In the genomic region with DNA sequence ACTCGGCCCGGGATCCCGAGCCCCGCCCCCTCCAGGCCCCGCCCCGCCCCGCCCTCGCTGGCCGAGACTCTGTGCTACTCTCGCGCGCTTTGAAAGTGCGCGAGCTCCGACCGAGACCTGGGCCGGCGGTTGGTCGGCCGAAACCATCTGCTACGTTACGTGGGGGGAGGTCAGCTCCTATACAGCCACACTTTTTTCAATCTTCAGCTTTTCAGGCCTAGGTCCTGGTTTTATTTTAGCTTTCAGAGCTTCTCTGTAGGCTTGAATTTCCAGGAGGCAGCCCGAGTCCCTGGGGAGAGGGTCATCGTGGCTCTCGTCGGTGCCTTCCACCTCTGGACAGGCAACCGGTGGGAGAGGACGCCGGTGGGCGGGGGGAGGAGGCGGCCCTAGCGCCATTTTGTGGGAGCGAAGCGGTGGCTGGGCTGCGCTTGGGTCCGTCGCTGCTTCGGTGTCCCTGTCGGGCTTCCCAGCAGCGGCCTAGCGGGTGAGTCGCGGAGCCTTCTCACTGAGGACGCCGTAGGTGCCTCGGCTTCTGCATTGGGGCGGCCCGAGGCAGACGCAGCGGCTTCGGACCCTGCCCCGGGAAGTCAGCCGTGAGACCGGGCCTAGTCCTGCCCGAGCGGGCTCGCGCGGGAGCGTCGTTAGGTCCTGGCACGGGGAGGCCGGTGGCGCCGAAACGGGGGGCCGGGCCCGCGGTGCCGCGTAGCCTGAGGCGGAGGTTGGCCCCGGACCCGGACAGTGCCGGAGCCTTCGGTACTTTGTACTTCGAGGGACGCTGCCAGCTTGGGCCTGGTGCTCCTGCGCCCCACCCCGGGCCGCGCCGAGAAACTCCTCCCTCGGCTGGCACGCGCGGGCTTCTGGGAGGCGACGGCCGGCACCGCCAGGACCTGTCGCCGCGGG, we compare ENCODE assay signal across 1 cellular context.
TF ChIP-seq lines count a peak whose summit lies in the region.

A gene (plus strand): TSS at position 395 of the 900 bp plus-strand sequence. CDS start 1,074 bp downstream, outside the sequence.

TF ChIP-seq in GM12878, 131 proteins besides CTCF, POLR2A, EP300 and RAD21 (continued from another document and continues in another):
- TF ChIP-seq, protein P1, sequence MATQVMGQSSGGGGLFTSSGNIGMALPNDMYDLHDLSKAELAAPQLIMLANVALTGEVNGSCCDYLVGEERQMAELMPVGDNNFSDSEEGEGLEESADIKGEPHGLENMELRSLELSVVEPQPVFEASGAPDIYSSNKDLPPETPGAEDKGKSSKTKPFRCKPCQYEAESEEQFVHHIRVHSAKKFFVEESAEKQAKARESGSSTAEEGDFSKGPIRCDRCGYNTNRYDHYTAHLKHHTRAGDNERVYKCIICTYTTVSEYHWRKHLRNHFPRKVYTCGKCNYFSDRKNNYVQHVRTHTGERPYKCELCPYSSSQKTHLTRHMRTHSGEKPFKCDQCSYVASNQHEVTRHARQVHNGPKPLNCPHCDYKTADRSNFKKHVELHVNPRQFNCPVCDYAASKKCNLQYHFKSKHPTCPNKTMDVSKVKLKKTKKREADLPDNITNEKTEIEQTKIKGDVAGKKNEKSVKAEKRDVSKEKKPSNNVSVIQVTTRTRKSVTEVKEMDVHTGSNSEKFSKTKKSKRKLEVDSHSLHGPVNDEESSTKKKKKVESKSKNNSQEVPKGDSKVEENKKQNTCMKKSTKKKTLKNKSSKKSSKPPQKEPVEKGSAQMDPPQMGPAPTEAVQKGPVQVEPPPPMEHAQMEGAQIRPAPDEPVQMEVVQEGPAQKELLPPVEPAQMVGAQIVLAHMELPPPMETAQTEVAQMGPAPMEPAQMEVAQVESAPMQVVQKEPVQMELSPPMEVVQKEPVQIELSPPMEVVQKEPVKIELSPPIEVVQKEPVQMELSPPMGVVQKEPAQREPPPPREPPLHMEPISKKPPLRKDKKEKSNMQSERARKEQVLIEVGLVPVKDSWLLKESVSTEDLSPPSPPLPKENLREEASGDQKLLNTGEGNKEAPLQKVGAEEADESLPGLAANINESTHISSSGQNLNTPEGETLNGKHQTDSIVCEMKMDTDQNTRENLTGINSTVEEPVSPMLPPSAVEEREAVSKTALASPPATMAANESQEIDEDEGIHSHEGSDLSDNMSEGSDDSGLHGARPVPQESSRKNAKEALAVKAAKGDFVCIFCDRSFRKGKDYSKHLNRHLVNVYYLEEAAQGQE (IDR thresholded peaks at IDR 0.05; ENCODE audit: low read depth, low read length) = no peak
- TF ChIP-seq FOXM1 (IDR thresholded peaks at IDR 0.05; ENCODE audit: low read depth, low read length) (peak; percentile 78; the same call in 1 of the 2 replicates), HDGF (IDR thresholded peaks at IDR 0.05) (peak; percentile 29; the same call in 1 of the 2 replicates), GABPA (IDR thresholded peaks at IDR 0.05; ENCODE audit: low read depth) (no peak), SPI1 (IDR thresholded peaks at IDR 0.05; ENCODE audit: borderline replicate concordance, insufficient read depth, low read depth, low read length) (no peak), NRF1 (conservative IDR thresholded peaks at IDR 0.05; ENCODE audit: low read depth, low read length) (no peak), PAX8 (IDR thresholded peaks at IDR 0.05) (no peak), TCF7 (IDR thresholded peaks at IDR 0.05; ENCODE audit: borderline replicate concordance) (no peak), NFXL1 (IDR thresholded peaks at IDR 0.05; ENCODE audit: borderline replicate concordance) (no peak), NR2F1 (conservative IDR thresholded peaks at IDR 0.05) (peak; percentile 56), GATAD2B (conservative IDR thresholded peaks at IDR 0.05; ENCODE audit: low read depth) (peak; percentile 94), LARP7 (IDR thresholded peaks at IDR 0.05) (peak; percentile 91), CHD1 (IDR thresholded peaks at IDR 0.05; ENCODE audit: low read depth, low read length) (peak; percentile 99), ESRRA (IDR thresholded peaks at IDR 0.05; ENCODE audit: low read length) (no peak), CBX5 (IDR thresholded peaks at IDR 0.05; ENCODE audit: low read depth) (no peak), WRNIP1 (IDR thresholded peaks at IDR 0.05; ENCODE audit: borderline replicate concordance, low read depth, low read length) (no peak), ZNF207 (IDR thresholded peaks at IDR 0.05; ENCODE audit: borderline replicate concordance) (peak; percentile 97), NR2C1 (IDR thresholded peaks at IDR 0.05) (peak; percentile 43; the same call in 1 of the 2 replicates), BACH1 (IDR thresholded peaks at IDR 0.05; ENCODE audit: borderline replicate concordance) (peak; percentile 18; the same call in 1 of the 2 replicates), IRF4 (IDR thresholded peaks at IDR 0.05; ENCODE audit: low read depth, low read length) (no peak), STAT1 (conservative IDR thresholded peaks at IDR 0.05) (peak; percentile 97), ZNF274 (IDR thresholded peaks at IDR 0.05; ENCODE audit: insufficient read depth, insufficient read length) (no peak), NFIC (IDR thresholded peaks at IDR 0.05; ENCODE audit: low read depth, low read length) (peak; percentile 39; the same call in 1 of the 2 replicates), JUND (IDR thresholded peaks at IDR 0.05; ENCODE audit: low read depth, low read length) (peak; percentile 99)
- TF ChIP-seq, protein P2, sequence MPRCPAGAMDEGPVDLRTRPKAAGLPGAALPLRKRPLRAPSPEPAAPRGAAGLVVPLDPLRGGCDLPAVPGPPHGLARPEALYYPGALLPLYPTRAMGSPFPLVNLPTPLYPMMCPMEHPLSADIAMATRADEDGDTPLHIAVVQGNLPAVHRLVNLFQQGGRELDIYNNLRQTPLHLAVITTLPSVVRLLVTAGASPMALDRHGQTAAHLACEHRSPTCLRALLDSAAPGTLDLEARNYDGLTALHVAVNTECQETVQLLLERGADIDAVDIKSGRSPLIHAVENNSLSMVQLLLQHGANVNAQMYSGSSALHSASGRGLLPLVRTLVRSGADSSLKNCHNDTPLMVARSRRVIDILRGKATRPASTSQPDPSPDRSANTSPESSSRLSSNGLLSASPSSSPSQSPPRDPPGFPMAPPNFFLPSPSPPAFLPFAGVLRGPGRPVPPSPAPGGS (IDR thresholded peaks at IDR 0.05; ENCODE audit: borderline replicate concordance, insufficient read depth, low read depth, low read length, poor library complexity, severe bottlenecking) = no peak
- TF ChIP-seq, protein P3, sequence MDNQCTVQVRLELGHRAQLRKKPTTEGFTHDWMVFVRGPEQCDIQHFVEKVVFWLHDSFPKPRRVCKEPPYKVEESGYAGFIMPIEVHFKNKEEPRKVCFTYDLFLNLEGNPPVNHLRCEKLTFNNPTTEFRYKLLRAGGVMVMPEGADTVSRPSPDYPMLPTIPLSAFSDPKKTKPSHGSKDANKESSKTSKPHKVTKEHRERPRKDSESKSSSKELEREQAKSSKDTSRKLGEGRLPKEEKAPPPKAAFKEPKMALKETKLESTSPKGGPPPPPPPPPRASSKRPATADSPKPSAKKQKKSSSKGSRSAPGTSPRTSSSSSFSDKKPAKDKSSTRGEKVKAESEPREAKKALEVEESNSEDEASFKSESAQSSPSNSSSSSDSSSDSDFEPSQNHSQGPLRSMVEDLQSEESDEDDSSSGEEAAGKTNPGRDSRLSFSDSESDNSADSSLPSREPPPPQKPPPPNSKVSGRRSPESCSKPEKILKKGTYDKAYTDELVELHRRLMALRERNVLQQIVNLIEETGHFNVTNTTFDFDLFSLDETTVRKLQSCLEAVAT (IDR thresholded peaks at IDR 0.05) = peak; percentile 76
- TF ChIP-seq, protein P4, sequence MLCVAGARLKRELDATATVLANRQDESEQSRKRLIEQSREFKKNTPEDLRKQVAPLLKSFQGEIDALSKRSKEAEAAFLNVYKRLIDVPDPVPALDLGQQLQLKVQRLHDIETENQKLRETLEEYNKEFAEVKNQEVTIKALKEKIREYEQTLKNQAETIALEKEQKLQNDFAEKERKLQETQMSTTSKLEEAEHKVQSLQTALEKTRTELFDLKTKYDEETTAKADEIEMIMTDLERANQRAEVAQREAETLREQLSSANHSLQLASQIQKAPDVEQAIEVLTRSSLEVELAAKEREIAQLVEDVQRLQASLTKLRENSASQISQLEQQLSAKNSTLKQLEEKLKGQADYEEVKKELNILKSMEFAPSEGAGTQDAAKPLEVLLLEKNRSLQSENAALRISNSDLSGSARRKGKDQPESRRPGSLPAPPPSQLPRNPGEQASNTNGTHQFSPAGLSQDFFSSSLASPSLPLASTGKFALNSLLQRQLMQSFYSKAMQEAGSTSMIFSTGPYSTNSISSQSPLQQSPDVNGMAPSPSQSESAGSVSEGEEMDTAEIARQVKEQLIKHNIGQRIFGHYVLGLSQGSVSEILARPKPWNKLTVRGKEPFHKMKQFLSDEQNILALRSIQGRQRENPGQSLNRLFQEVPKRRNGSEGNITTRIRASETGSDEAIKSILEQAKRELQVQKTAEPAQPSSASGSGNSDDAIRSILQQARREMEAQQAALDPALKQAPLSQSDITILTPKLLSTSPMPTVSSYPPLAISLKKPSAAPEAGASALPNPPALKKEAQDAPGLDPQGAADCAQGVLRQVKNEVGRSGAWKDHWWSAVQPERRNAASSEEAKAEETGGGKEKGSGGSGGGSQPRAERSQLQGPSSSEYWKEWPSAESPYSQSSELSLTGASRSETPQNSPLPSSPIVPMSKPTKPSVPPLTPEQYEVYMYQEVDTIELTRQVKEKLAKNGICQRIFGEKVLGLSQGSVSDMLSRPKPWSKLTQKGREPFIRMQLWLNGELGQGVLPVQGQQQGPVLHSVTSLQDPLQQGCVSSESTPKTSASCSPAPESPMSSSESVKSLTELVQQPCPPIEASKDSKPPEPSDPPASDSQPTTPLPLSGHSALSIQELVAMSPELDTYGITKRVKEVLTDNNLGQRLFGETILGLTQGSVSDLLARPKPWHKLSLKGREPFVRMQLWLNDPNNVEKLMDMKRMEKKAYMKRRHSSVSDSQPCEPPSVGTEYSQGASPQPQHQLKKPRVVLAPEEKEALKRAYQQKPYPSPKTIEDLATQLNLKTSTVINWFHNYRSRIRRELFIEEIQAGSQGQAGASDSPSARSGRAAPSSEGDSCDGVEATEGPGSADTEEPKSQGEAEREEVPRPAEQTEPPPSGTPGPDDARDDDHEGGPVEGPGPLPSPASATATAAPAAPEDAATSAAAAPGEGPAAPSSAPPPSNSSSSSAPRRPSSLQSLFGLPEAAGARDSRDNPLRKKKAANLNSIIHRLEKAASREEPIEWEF (IDR thresholded peaks at IDR 0.05; ENCODE audit: insufficient replicate concordance, low read depth, low read length) = no peak
- TF ChIP-seq, protein P5, sequence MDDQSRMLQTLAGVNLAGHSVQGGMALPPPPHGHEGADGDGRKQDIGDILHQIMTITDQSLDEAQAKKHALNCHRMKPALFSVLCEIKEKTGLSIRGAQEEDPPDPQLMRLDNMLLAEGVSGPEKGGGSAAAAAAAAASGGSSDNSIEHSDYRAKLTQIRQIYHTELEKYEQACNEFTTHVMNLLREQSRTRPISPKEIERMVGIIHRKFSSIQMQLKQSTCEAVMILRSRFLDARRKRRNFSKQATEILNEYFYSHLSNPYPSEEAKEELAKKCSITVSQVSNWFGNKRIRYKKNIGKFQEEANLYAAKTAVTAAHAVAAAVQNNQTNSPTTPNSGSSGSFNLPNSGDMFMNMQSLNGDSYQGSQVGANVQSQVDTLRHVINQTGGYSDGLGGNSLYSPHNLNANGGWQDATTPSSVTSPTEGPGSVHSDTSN (IDR thresholded peaks at IDR 0.05; ENCODE audit: insufficient replicate concordance, low read depth, low read length) = no peak
- TF ChIP-seq, protein P6, sequence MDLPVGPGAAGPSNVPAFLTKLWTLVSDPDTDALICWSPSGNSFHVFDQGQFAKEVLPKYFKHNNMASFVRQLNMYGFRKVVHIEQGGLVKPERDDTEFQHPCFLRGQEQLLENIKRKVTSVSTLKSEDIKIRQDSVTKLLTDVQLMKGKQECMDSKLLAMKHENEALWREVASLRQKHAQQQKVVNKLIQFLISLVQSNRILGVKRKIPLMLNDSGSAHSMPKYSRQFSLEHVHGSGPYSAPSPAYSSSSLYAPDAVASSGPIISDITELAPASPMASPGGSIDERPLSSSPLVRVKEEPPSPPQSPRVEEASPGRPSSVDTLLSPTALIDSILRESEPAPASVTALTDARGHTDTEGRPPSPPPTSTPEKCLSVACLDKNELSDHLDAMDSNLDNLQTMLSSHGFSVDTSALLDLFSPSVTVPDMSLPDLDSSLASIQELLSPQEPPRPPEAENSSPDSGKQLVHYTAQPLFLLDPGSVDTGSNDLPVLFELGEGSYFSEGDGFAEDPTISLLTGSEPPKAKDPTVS (IDR thresholded peaks at IDR 0.05; ENCODE audit: low read depth, low read length) = 0 out of 2 replicates have a peak, but pooled peaks have one; percentile 31
- TF ChIP-seq, protein P7, sequence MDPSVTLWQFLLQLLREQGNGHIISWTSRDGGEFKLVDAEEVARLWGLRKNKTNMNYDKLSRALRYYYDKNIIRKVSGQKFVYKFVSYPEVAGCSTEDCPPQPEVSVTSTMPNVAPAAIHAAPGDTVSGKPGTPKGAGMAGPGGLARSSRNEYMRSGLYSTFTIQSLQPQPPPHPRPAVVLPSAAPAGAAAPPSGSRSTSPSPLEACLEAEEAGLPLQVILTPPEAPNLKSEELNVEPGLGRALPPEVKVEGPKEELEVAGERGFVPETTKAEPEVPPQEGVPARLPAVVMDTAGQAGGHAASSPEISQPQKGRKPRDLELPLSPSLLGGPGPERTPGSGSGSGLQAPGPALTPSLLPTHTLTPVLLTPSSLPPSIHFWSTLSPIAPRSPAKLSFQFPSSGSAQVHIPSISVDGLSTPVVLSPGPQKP (IDR thresholded peaks at IDR 0.05; ENCODE audit: low read depth, low read length) = no peak
- TF ChIP-seq, protein P8, sequence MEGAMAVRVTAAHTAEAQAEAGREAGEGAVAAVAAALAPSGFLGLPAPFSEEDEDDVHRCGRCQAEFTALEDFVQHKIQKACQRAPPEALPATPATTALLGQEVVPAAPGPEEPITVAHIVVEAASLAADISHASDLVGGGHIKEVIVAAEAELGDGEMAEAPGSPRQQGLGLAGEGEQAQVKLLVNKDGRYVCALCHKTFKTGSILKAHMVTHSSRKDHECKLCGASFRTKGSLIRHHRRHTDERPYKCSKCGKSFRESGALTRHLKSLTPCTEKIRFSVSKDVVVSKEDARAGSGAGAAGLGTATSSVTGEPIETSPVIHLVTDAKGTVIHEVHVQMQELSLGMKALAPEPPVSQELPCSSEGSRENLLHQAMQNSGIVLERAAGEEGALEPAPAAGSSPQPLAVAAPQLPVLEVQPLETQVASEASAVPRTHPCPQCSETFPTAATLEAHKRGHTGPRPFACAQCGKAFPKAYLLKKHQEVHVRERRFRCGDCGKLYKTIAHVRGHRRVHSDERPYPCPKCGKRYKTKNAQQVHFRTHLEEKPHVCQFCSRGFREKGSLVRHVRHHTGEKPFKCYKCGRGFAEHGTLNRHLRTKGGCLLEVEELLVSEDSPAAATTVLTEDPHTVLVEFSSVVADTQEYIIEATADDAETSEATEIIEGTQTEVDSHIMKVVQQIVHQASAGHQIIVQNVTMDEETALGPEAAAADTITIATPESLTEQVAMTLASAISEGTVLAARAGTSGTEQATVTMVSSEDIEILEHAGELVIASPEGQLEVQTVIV (IDR thresholded peaks at IDR 0.05; ENCODE audit: borderline replicate concordance, partially characterized antibody) = peak; percentile 94
- TF ChIP-seq, protein P9, sequence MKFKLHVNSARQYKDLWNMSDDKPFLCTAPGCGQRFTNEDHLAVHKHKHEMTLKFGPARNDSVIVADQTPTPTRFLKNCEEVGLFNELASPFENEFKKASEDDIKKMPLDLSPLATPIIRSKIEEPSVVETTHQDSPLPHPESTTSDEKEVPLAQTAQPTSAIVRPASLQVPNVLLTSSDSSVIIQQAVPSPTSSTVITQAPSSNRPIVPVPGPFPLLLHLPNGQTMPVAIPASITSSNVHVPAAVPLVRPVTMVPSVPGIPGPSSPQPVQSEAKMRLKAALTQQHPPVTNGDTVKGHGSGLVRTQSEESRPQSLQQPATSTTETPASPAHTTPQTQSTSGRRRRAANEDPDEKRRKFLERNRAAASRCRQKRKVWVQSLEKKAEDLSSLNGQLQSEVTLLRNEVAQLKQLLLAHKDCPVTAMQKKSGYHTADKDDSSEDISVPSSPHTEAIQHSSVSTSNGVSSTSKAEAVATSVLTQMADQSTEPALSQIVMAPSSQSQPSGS (IDR thresholded peaks at IDR 0.05; ENCODE audit: low read length) = no peak
